In the genomic region with DNA sequence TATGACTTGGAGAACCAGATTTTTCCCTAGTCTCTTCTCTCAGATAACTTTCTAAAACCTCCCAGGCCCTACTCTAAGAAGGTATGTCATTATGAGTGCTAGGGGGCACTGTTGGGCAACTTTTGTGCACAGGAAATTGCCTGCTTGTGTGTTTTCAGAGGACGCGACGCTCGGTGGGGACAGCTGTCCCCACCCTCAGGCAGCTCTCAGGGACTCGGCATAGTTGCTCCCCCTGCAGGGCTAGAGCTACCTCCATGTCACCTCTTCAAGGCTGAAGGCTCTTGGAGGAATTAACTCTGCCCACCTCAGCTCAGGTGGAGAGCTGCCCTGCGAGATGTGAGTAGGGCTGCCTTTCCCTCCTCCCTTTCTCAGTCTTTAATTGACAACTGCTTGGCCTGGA, we compare ENCODE assay signal across 8 cellular contexts. TPM values are rescaled to one million over a fixed set of nuclear protein-coding genes. Genes with fewer than 3 reads are reported as not detected.
A peak's percentile ranks its signal among the peaks of the same experiment; 100 is the strongest.
DNase-seq lines count a peak whose midpoint lies in the region; ATAC-seq and TF ChIP-seq lines count a peak whose summit lies in the region.

No MANE protein-coding gene starts in this region.

- peak; percentile 22 for DNase-seq in activated T-cell treated with anti-CD3 and anti-CD28 coated beads, Interleukin-2, amount 50 U/mL, for 4 hours
- DNase-seq in glutamatergic neuron (peak; percentile 79), smooth muscle cell (lab: John Stamatoyannopoulos, UW; ENCODE audit: unreplicated experiment) (no peak), epidermal melanocyte (ENCODE audit: insufficient read length, low spot score) (no peak)

- H3K79me2 ChIP-seq in KMS-11 (ENCODE audit: insufficient read depth, low read depth) (no peaks in the 10 kb centered on the region), OCI-LY3 (ENCODE audit: low read length) (no peaks in the 10 kb centered on the region), smooth muscle cell (ENCODE audit: low read depth) (no peaks in the 10 kb centered on the region)

- WGBS in smooth muscle cell (ENCODE audit: low lambda C conversion rate), result 20% methylated on average over 6 of the region's 6 CpGs

- H3K27me3 Mint-ChIP-seq in activated T-cell treated with anti-CD3 and anti-CD28 coated beads, Interleukin-2, amount 50 U/mL, for 4 hours (ENCODE audit: low read depth), result peaks cover 29% of the 10 kb centered on the region
- H3K27me3 Mint-ChIP-seq in glutamatergic neuron (ENCODE audit: unreplicated experiment), result peaks cover 2% of the 10 kb centered on the region

- H3F3A ChIP-seq in smooth muscle cell (ENCODE audit: low read depth), result no peaks in the 10 kb centered on the region

- H3K4me3 ChIP-seq in KMS-11 (IDR thresholded peaks at IDR 0.05; ENCODE audit: insufficient read depth, low read depth, low read length), result no peak overlapping the region
- no peak overlapping the region for H3K4me3 ChIP-seq in OCI-LY3 (ENCODE audit: low read length)
- H3K4me3 ChIP-seq in smooth muscle cell, result no peak overlapping the region

- peak; percentile 49 for ATAC-seq in GM19035 (IDR thresholded peaks at IDR 0.05; ENCODE audit: unreplicated experiment)
- peak; percentile 58 to 59 for ATAC-seq in activated T-cell treated with anti-CD3 and anti-CD28 coated beads, Interleukin-2, amount 50 U/mL, for 4 hours

- no peaks in the 10 kb centered on the region for H4K20me1 ChIP-seq in KMS-11 (ENCODE audit: insufficient read depth)
- H4K20me1 ChIP-seq in OCI-LY3 (ENCODE audit: insufficient read depth, low read length), result no peaks in the 10 kb centered on the region
- H4K20me1 ChIP-seq in smooth muscle cell (ENCODE audit: low read depth), result no peaks in the 10 kb centered on the region

- no peaks in the 10 kb centered on the region for H3K27me3 ChIP-seq in KMS-11 (ENCODE audit: insufficient read depth, low read depth)
- peaks cover 17% of the 10 kb centered on the region; the same call in 1 of the 2 replicates for H3K27me3 ChIP-seq in OCI-LY3 (ENCODE audit: low read depth, low read length)
- peaks cover 10% of the 10 kb centered on the region for H3K27me3 ChIP-seq in smooth muscle cell (ENCODE audit: low read depth)

- no peaks in the 10 kb centered on the region for H3K36me3 ChIP-seq in KMS-11 (ENCODE audit: insufficient read depth)
- no peaks in the 10 kb centered on the region for H3K36me3 ChIP-seq in OCI-LY3 (replicated peaks; ENCODE audit: low read depth, low read length)
- no peaks in the 10 kb centered on the region for H3K36me3 ChIP-seq in smooth muscle cell (ENCODE audit: low read depth)

- no peaks in the 10 kb centered on the region for H3K9me3 Mint-ChIP-seq in activated T-cell treated with anti-CD3 and anti-CD28 coated beads, Interleukin-2, amount 50 U/mL, for 4 hours
- peaks cover 4% of the 10 kb centered on the region for H3K9me3 Mint-ChIP-seq in glutamatergic neuron (ENCODE audit: unreplicated experiment)

- H3K4me1 Mint-ChIP-seq in activated T-cell treated with anti-CD3 and anti-CD28 coated beads, Interleukin-2, amount 50 U/mL, for 4 hours (ENCODE audit: low read depth), result peaks cover 9% of the 10 kb centered on the region
- H3K4me1 Mint-ChIP-seq in glutamatergic neuron (ENCODE audit: low read depth, unreplicated experiment), result peaks cover 18% of the 10 kb centered on the region

- H3K27ac ChIP-seq in C4-2B (no peak overlapping the region), KMS-11 (no peak overlapping the region), OCI-LY3 (ENCODE audit: low read length) (no peak overlapping the region), smooth muscle cell (ENCODE audit: low read depth) (no peak overlapping the region)

- H3K9me3 ChIP-seq in OCI-LY3 (ENCODE audit: insufficient read depth, low read length), result no peaks in the 10 kb centered on the region
- no peaks in the 10 kb centered on the region for H3K9me3 ChIP-seq in smooth muscle cell (replicated peaks; ENCODE audit: low read depth)

- H3K4me2 ChIP-seq in KMS-11 (0 out of 2 replicates have a peak overlapping the region, but pooled peaks have one; percentile 13), OCI-LY3 (ENCODE audit: low read length) (peak overlapping the region; percentile 55), smooth muscle cell (no peak overlapping the region)

- H2AFZ ChIP-seq in KMS-11 (ENCODE audit: low read depth) (peak overlapping the region; percentile 38), OCI-LY3 (ENCODE audit: low read depth, low read length) (no peak overlapping the region; the same call in 1 of the 2 replicates), smooth muscle cell (ENCODE audit: low read depth) (no peak overlapping the region)

- H3K4me3 Mint-ChIP-seq in activated T-cell treated with anti-CD3 and anti-CD28 coated beads, Interleukin-2, amount 50 U/mL, for 4 hours, result no peak overlapping the region
- no peak overlapping the region for H3K4me3 Mint-ChIP-seq in glutamatergic neuron (ENCODE audit: unreplicated experiment)

- H3K4me1 ChIP-seq in KMS-11 (ENCODE audit: low read depth, poor library complexity, severe bottlenecking), result peaks cover 3% of the 10 kb centered on the region
- H3K4me1 ChIP-seq in OCI-LY3 (ENCODE audit: low read length), result 0 out of 2 replicates have a peak, but pooled peaks cover 4% of the 10 kb centered on the region
- H3K4me1 ChIP-seq in smooth muscle cell (ENCODE audit: low read depth), result peaks cover 5% of the 10 kb centered on the region

- TF ChIP-seq CTCF in C4-2B (conservative IDR thresholded peaks at IDR 0.05), result peak; percentile 83
- peak; percentile 79 for TF ChIP-seq CTCF in KMS-11 (conservative IDR thresholded peaks at IDR 0.05; ENCODE audit: low read depth, low read length)
- TF ChIP-seq CTCF in OCI-LY3 (IDR thresholded peaks at IDR 0.05; ENCODE audit: low read depth, low read length), result peak; percentile 66
- TF ChIP-seq CTCF in glutamatergic neuron (IDR thresholded peaks at IDR 0.05; ENCODE audit: partially characterized antibody, unreplicated experiment), result peak; percentile 78
- peak; percentile 51 for TF ChIP-seq CTCF in smooth muscle cell (IDR thresholded peaks at IDR 0.05; ENCODE audit: borderline replicate concordance, insufficient read depth, poor library complexity, severe bottlenecking)

- no peak overlapping the region for H3K27ac Mint-ChIP-seq in glutamatergic neuron (ENCODE audit: unreplicated experiment)

- no peaks in the 10 kb centered on the region for H3K36me3 Mint-ChIP-seq in activated T-cell treated with anti-CD3 and anti-CD28 coated beads, Interleukin-2, amount 50 U/mL, for 4 hours (ENCODE audit: insufficient read depth)
- H3K36me3 Mint-ChIP-seq in glutamatergic neuron (ENCODE audit: unreplicated experiment), result no peaks in the 10 kb centered on the region

- no peak overlapping the region for H3K9ac ChIP-seq in KMS-11
- no peak overlapping the region for H3K9ac ChIP-seq in OCI-LY3 (ENCODE audit: low read length)
- H3K9ac ChIP-seq in smooth muscle cell (ENCODE audit: low read depth), result no peak overlapping the region

RNA-seq across cellular contexts. Expression of a gene that starts 10.2 kb away (rescaled TPM):
- not detected for total RNA-seq in activated T-cell treated with anti-CD3 and anti-CD28 coated beads, Interleukin-2, amount 50 U/mL, for 4 hours
- total RNA-seq in glutamatergic neuron (ENCODE audit: unreplicated experiment) (not detected), smooth muscle cell (under 0.01 TPM in 1 of 2 replicates, not detected in the other)
- 0.08 and 0.11 TPM in 2 replicates for polyA plus RNA-seq in smooth muscle cell

RNA-seq across cellular contexts. Expression of a gene that starts 15.2 kb away (rescaled TPM):
- not detected for total RNA-seq in activated T-cell treated with anti-CD3 and anti-CD28 coated beads, Interleukin-2, amount 50 U/mL, for 4 hours
- total RNA-seq in glutamatergic neuron (ENCODE audit: unreplicated experiment) (not detected), smooth muscle cell (not detected in 2 replicates)
- polyA plus RNA-seq in smooth muscle cell, result not detected in 2 replicates

Comparison
In these comparisons a context has a peak if more than half of its experiments do, and no peak if none do; other contexts are left out.
1. DNase-seq: peak in activated T-cell treated with anti-CD3 and anti-CD28 coated beads, Interleukin-2, amount 50 U/mL, for 4 hours (single experiment) and glutamatergic neuron (single experiment); none in smooth muscle cell (single experiment) and epidermal melanocyte (single experiment).
2. Peak in every context shown above with its lines, with median percentiles within 50 percentile points of each other: CTCF ChIP-seq.